In the genomic region with DNA sequence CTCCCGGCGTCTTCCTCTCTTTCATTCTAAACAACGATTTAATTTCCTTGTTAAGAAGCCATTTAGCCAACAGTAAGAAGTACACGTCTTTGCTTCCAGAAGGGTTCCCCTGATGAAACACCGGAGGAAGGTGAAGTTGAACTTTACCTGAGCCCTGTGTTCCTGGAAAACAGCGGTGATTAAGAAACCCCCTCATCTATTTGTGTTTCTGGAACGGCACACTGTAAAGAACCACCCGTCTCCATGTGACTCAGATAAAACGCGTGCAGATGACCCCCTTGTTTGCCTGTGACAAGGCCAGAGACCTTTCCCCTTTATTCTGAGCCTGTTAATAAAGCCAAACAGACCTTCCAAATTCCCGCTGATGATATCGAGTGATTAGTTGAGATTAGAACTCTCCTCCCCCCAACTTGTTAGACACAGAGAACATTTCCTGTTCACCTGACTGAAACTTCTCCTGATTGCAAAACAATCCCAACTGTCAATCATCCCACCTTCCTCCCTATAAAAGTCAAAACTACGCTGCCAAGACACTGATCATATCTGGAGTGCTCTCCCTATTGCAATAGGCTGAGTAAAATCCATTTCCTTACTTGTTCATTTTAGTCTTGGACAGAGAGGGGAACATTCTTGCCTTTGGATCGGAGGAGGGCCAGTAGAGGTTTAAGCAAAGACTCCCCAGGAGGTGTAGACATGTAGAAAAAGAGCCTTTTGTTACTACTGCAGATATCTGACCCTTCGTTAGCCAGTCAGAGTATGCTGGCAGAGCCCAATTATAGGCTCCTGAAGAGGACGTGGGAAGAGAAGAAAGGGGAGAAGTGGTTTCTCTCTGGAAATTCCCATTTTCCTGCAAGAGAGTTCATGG, we compare ENCODE assay signal across 8 cellular contexts. TPM values are rescaled to one million over a fixed set of nuclear protein-coding genes. Genes with fewer than 3 reads are reported as not detected.
A peak's percentile ranks its signal among the peaks of the same experiment; 100 is the strongest.
DNase-seq lines count a peak whose midpoint lies in the region; ATAC-seq and TF ChIP-seq lines count a peak whose summit lies in the region.

No MANE protein-coding gene starts in this region.

- H3K27ac ChIP-seq in fibroblast of lung (ENCODE audit: insufficient read depth, low read length) (peak overlapping the region; percentile 93), parathyroid adenoma (peak overlapping the region; percentile 95)

- H3K4me3 ChIP-seq in AG04449 (ENCODE audit: low read depth, low read length) (peak overlapping the region; percentile 87), fibroblast of lung (replicated peaks in 1 of 4; ENCODE audit: control extremely low read depth in 1 of 4, insufficient read depth in 1 of 4, low read depth in 3 of 4, low read length in 4 of 4) (peak overlapping the region; percentile 81 to 95 (median 90)), parathyroid adenoma (ENCODE audit: low read depth, low read length) (peak overlapping the region; percentile 89)

- CTCF ChIA-PET in AG04449 (lab: Yijun Ruan, JAX), result interaction anchor here (1.1 to 1.6 kb wide), 5 partner anchors 10 to 203 kb away, joined by 3 to 5 read pairs (median 3); no protein-coding TSS in a partner anchor

- POLR2A ChIA-PET in AG04449 (lab: Yijun Ruan, JAX), result interaction anchor here (0.6 to 1.2 kb wide), 9 partner anchors 10 to 233 kb away, joined by 3 to 8 read pairs (median 3); a partner anchor contains a TSS

- peaks cover 29% of the 10 kb centered on the region for H3K4me1 Mint-ChIP-seq in T-helper 17 cell

- H3K9ac ChIP-seq in fibroblast of lung (ENCODE audit: insufficient read depth, low read length), result peak overlapping the region; percentile 61
- H3K9ac ChIP-seq in parathyroid adenoma, result no peak overlapping the region

- TF ChIP-seq CTCF in AG04449 (IDR thresholded peaks at IDR 0.05; ENCODE audit: insufficient read depth, low read length, missing control alignments) (no peak), fibroblast of lung (conservative IDR thresholded peaks at IDR 0.05 in 1 of 2, IDR thresholded peaks at IDR 0.05 in 1 of 2; ENCODE audit: low read depth in 1 of 2, low read length in 2 of 2) (peak in 1 of 2 donors; percentile 10), parathyroid adenoma (IDR thresholded peaks at IDR 0.05) (no peak)

- H2AFZ ChIP-seq in fibroblast of lung (ENCODE audit: low read length) (peak overlapping the region; percentile 93), parathyroid adenoma (peak overlapping the region; percentile 84)

- H3K4me1 ChIP-seq in fibroblast of lung (ENCODE audit: control insufficient read depth, extremely low read depth, insufficient read depth, low read length), result no peaks in the 10 kb centered on the region
- peaks cover 8% of the 10 kb centered on the region for H3K4me1 ChIP-seq in parathyroid adenoma

- H3K9me3 ChIP-seq in T-helper 17 cell (ENCODE audit: control insufficient read depth, low read length, poor library complexity, severe bottlenecking), result peaks cover 3% of the 10 kb centered on the region
- H3K9me3 ChIP-seq in fibroblast of lung (ENCODE audit: control insufficient read depth, insufficient read depth, low read depth, low read length), result no peaks in the 10 kb centered on the region
- no peaks in the 10 kb centered on the region for H3K9me3 ChIP-seq in parathyroid adenoma (ENCODE audit: control insufficient read depth, low read length)

- H3K27me3 ChIP-seq in fibroblast of lung (ENCODE audit: control insufficient read depth, insufficient read depth, low read length) (no peaks in the 10 kb centered on the region), parathyroid adenoma (ENCODE audit: control insufficient read depth, insufficient read depth, low read length) (no peaks in the 10 kb centered on the region)

- H4K20me1 ChIP-seq in fibroblast of lung (ENCODE audit: control insufficient read depth, extremely low read depth, insufficient read depth, low read length), result no peaks in the 10 kb centered on the region

- peaks cover 5% of the 10 kb centered on the region for H3K36me3 Mint-ChIP-seq in T-helper 17 cell (ENCODE audit: low read depth)

- ATAC-seq in GM18858 (IDR thresholded peaks at IDR 0.05; ENCODE audit: unreplicated experiment) (peak; percentile 10), HG03378 (IDR thresholded peaks at IDR 0.05; ENCODE audit: unreplicated experiment) (peak; percentile 8), T-helper 17 cell (peak; percentile 23)

- no peaks in the 10 kb centered on the region for H3K27me3 Mint-ChIP-seq in T-helper 17 cell

- no peaks in the 10 kb centered on the region for H3K36me3 ChIP-seq in fibroblast of lung (ENCODE audit: control insufficient read depth, insufficient read depth, low read length)
- H3K36me3 ChIP-seq in parathyroid adenoma (ENCODE audit: control insufficient read depth, insufficient read depth, low read length), result no peaks in the 10 kb centered on the region

- DNase-seq in AG04449 (ENCODE audit: low read depth, low spot score) (no peak), T-helper 17 cell (no peak), fibroblast of lung (ENCODE audit: low read depth in 2 of 2) (no peak), glomerular visceral epithelial cell (ENCODE audit: extremely low spot score) (no peak), NCI-H1092 treated with DMSO at 0.1 percent for 48 hours (lab: John Stamatoyannopoulos, UW) (no peak)

- H3K79me2 ChIP-seq in fibroblast of lung (ENCODE audit: control insufficient read depth, insufficient read depth, low read length) (peaks cover 38% of the 10 kb centered on the region), parathyroid adenoma (peaks cover 18% of the 10 kb centered on the region)

- peak overlapping the region; percentile 96 for H3K4me3 Mint-ChIP-seq in T-helper 17 cell

- H3K4me2 ChIP-seq in fibroblast of lung (ENCODE audit: extremely low read depth, insufficient read depth, low read length) (peak overlapping the region; percentile 85), parathyroid adenoma (ENCODE audit: low read length) (peak overlapping the region; percentile 48)

- peak overlapping the region; percentile 98 for H3K27ac Mint-ChIP-seq in T-helper 17 cell

RNA-seq across cellular contexts. Expression of a gene that starts 0.9 kb away (rescaled TPM):
- total RNA-seq in T-helper 17 cell, result 10 to 100 TPM; 26.4 TPM
- 34.7 and 44.1 TPM in 2 replicates for total RNA-seq in fibroblast of lung
- 47.4 and 56.0 TPM in 2 replicates for polyA plus RNA-seq in fibroblast of lung
- polyA plus RNA-seq in fibroblast of lung (2012), result 36.1 and 37.5 TPM in 2 replicates
- polyA minus RNA-seq in fibroblast of lung (ENCODE audit: low replicate concordance), result 6.2 and 9.3 TPM in 2 replicates

RNA-seq across cellular contexts. Expression of a gene that starts 8.3 kb away (rescaled TPM):
- total RNA-seq in T-helper 17 cell (under 1 TPM; 0.23 to 0.75 TPM), fibroblast of lung (under 0.01 TPM in 1 of 2 replicates, not detected in the other)
- not detected in 2 replicates for polyA plus RNA-seq in fibroblast of lung
- polyA plus RNA-seq in fibroblast of lung (2012), result 0.03 TPM in 1 of 2 replicates, not detected in the other
- not detected in 2 replicates for polyA minus RNA-seq in fibroblast of lung (ENCODE audit: low replicate concordance)
